18 cellular contexts compared by ENCODE assay signal in genomic region chr7:2154121-2154520, GRCh38.
"Had no signal": no experiment of that assay in that cellular context is flagged by ENCODE, and none has a peak within 500 bp of the region (broad histone marks: within the 10 kb centered on the region; RNA-seq: fewer than 3 reads in every experiment).

No MANE protein-coding gene starts in this region.

- H3K4me3 Mint-ChIP-seq: activated naive CD4-positive, alpha-beta T cell treated with anti-CD3 and anti-CD28 coated beads, Interleukin-2, amount 50 U/mL, for 24 hours; naive thymus-derived CD8-positive, alpha-beta T cell; stimulated activated memory B cell treated with anti-CD40 and anti-IgM and Interleukin-4, amounts not matched to agents 10 μg/mL and 1 μg/mL and 100 μg/mL, for 72 hours had no signal

- H3K27me3 ChIP-seq: breast epithelium, neutrophil, spleen, testis, upper lobe of left lung had no signal

- H3K9me3 Mint-ChIP-seq: activated naive CD4-positive, alpha-beta T cell treated with anti-CD3 and anti-CD28 coated beads, Interleukin-2, amount 50 U/mL, for 24 hours; naive thymus-derived CD8-positive, alpha-beta T cell; stimulated activated memory B cell treated with anti-CD40 and anti-IgM and Interleukin-4, amounts not matched to agents 10 μg/mL and 1 μg/mL and 100 μg/mL, for 72 hours had no signal

- ATAC-seq: esophagus mucosa; naive thymus-derived CD8-positive, alpha-beta T cell; stimulated activated memory B cell treated with anti-CD40 and anti-IgM and Interleukin-4, amounts not matched to agents 10 μg/mL and 1 μg/mL and 100 μg/mL, for 72 hours had no signal

- DNase-seq: activated CD4-positive, alpha-beta T cell treated with anti-CD3 and anti-CD28 coated beads for 1 hour; activated CD4-positive, alpha-beta T cell treated with anti-CD3 and anti-CD28 coated beads, Interleukin-2, amount 50 U/mL, for 4 hours; activated gamma-delta T cell; cerebellar nuclear complex; cortex of kidney; naive thymus-derived CD8-positive, alpha-beta T cell; stimulated activated CD4-positive, alpha-beta T cell treated with anti-CD3 and anti-CD28 coated beads, Interleukin-4, amount 100 ng/mL, for 4 hours; testis; upper lobe of left lung; WERI-Rb-1 had no signal

- H3K9me3 ChIP-seq: breast epithelium, neutrophil, spleen, testis, upper lobe of left lung had no signal

- H3K27ac Mint-ChIP-seq: activated naive CD4-positive, alpha-beta T cell treated with anti-CD3 and anti-CD28 coated beads, Interleukin-2, amount 50 U/mL, for 24 hours; stimulated activated memory B cell treated with anti-CD40 and anti-IgM and Interleukin-4, amounts not matched to agents 10 μg/mL and 1 μg/mL and 100 μg/mL, for 72 hours had no signal

- H3K27ac ChIP-seq: breast epithelium, neutrophil, parathyroid adenoma, spleen, testis, upper lobe of left lung, WERI-Rb-1 had no signal

- H3K4me1 ChIP-seq: parathyroid adenoma had no signal

- H3K36me3 ChIP-seq: breast epithelium, upper lobe of left lung had no signal

- FAIRE-seq: astrocyte had no signal

- H3K4me3 ChIP-seq: breast epithelium, spleen, testis, upper lobe of left lung had no signal

- H3K27me3 Mint-ChIP-seq: activated naive CD4-positive, alpha-beta T cell treated with anti-CD3 and anti-CD28 coated beads, Interleukin-2, amount 50 U/mL, for 24 hours; naive thymus-derived CD8-positive, alpha-beta T cell; stimulated activated memory B cell treated with anti-CD40 and anti-IgM and Interleukin-4, amounts not matched to agents 10 μg/mL and 1 μg/mL and 100 μg/mL, for 72 hours had no signal

- H3K9ac ChIP-seq: parathyroid adenoma had no signal

- H3K36me3 Mint-ChIP-seq: activated naive CD4-positive, alpha-beta T cell treated with anti-CD3 and anti-CD28 coated beads, Interleukin-2, amount 50 U/mL, for 24 hours had no signal
